In the genomic region with DNA sequence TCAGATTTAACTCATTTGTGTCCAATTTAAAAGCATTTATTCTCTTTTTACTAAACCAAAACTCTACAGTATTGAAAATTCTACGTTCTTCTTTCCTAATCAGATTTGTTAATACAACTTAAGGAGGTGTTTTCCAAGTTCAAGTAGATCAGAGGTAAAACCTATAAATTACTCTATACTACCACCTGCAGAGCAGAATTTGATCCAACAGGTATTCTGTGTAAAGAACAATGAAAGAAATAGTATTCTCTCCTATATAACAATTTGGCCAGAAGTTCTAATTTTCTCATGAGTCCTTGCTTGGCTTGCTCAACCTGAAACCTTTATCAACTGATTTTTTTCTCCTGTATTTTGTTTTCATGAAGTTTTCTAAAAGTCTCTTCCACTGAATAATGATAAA, we compare ENCODE assay signal across 11 cellular contexts. TPM values are rescaled to one million over a fixed set of nuclear protein-coding genes. Genes with fewer than 3 reads are reported as not detected.
A peak's percentile ranks its signal among the peaks of the same experiment; 100 is the strongest.
DNase-seq lines count a peak whose midpoint lies in the region; ATAC-seq, FAIRE-seq and TF ChIP-seq lines count a peak whose summit lies in the region.
"Had no signal": no experiment of that assay in that cellular context is flagged by ENCODE, and none has a peak within 500 bp of the region (broad histone marks: within the 10 kb centered on the region; RNA-seq: fewer than 3 reads in every experiment).

No MANE protein-coding gene starts in this region.

- peaks cover 25% of the 10 kb centered on the region for H3K4me1 Mint-ChIP-seq in mesothelial cell of epicardium

- H3K4me3 ChIP-seq in left ventricle myocardium inferior (no peak overlapping the region), bronchial epithelial cell (ENCODE audit: low read depth, low read length) (no peak overlapping the region), urinary bladder (ENCODE audit: low read depth, low read length) (no peak overlapping the region)

- H3K9me3 Mint-ChIP-seq in mesothelial cell of epicardium: peaks cover 8% of the 10 kb centered on the region

- peaks cover 7% of the 10 kb centered on the region for H3K36me3 ChIP-seq in left ventricle myocardium inferior
- H3K36me3 ChIP-seq in bronchial epithelial cell (ENCODE audit: control insufficient read depth, insufficient read depth, low read length): no peaks in the 10 kb centered on the region
- no peaks in the 10 kb centered on the region for H3K36me3 ChIP-seq in urinary bladder (ENCODE audit: insufficient read depth)

- FAIRE-seq in bronchial epithelial cell (lab: Jason Lieb, UNC): no peak

- 89% methylated on average over 1 of the region's 1 CpG for WGBS in urinary bladder

- intact Hi-C loops in left ventricle myocardium inferior (cut with micrococcal nuclease) (no loop called here), cardiac septum (cut with DNase I) (no loop called here)

- peak overlapping the region; percentile 86 for H3K27ac ChIP-seq in left ventricle myocardium inferior (replicated peaks)
- peak overlapping the region; percentile 6 for H3K27ac ChIP-seq in urinary bladder (ENCODE audit: low read depth)

- peaks cover 11% of the 10 kb centered on the region for H3K36me3 Mint-ChIP-seq in mesothelial cell of epicardium

- H3K9me3 ChIP-seq in left ventricle myocardium inferior (replicated peaks): no peaks in the 10 kb centered on the region

- DNase-seq in left ventricle myocardium inferior (no peak), cardiac septum (ENCODE audit: low spot score) (no peak), bronchial epithelial cell (ENCODE audit: low read depth) (peak; percentile 70), mesothelial cell of epicardium (ENCODE audit: low spot score in 2 of 2, unreplicated experiment in 2 of 2) (no peak), HuH-7 (ENCODE audit: low spot score) (no peak), SW480 (ENCODE audit: low spot score) (no peak)
- DNase-seq: activated CD8-positive, alpha-beta memory T cell treated with anti-CD3 and anti-CD28 coated beads for 24 hours; activated naive CD4-positive, alpha-beta T cell; Right ventricle myocardium superior had no signal

- H3K27me3 ChIP-seq in left ventricle myocardium inferior (ENCODE audit: low read depth) (no peaks in the 10 kb centered on the region), bronchial epithelial cell (ENCODE audit: control insufficient read depth, insufficient read depth, low read length) (no peaks in the 10 kb centered on the region)

- no peak for ATAC-seq in HG03520 (IDR thresholded peaks at IDR 0.05; ENCODE audit: unreplicated experiment)

- no peaks in the 10 kb centered on the region for H3K27me3 Mint-ChIP-seq in mesothelial cell of epicardium (ENCODE audit: low read depth)

- no peak for TF ChIP-seq CTCF in left ventricle myocardium inferior (IDR thresholded peaks at IDR 0.05; ENCODE audit: borderline replicate concordance)
- TF ChIP-seq CTCF in bronchial epithelial cell (IDR thresholded peaks at IDR 0.05; ENCODE audit: insufficient read depth, low read length, severe bottlenecking): peak; percentile 27
- no peak for TF ChIP-seq CTCF in mesothelial cell of epicardium (IDR thresholded peaks at IDR 0.05; ENCODE audit: unreplicated experiment)

- no peak overlapping the region for H3K4me3 Mint-ChIP-seq in mesothelial cell of epicardium

- H3K4me1 ChIP-seq in left ventricle myocardium inferior (peaks cover 63% of the 10 kb centered on the region), urinary bladder (ENCODE audit: insufficient read depth) (no peaks in the 10 kb centered on the region)

- H3K27ac Mint-ChIP-seq in mesothelial cell of epicardium: peak overlapping the region; percentile 88

RNA-seq across cellular contexts. Expression of gene DST, which starts 28.5 kb away (rescaled TPM):
- total RNA-seq in left ventricle myocardium inferior (331 TPM), cardiac septum (457 TPM), bronchial epithelial cell (450 and 628 TPM in 2 replicates), mesothelial cell of epicardium (302 to 317 TPM (median 306 TPM) in 3 replicates), urinary bladder (818 TPM)
- polyA plus RNA-seq in urinary bladder: 125 TPM
